Comparison of ENCODE assay signal across 8 cellular contexts in genomic region chr13:36345438-36346221, GRCh38. TPM values are rescaled to one million over a fixed set of nuclear protein-coding genes. Genes with fewer than 3 reads are reported as not detected.
DNase-seq lines count a peak whose midpoint lies in the region; ATAC-seq and TF ChIP-seq lines count a peak whose summit lies in the region.

No MANE protein-coding gene starts in this region.

- peak in 3 of 56 donors; percentile 12 to 19 (median 14) for TF ChIP-seq CTCF in dorsolateral prefrontal cortex (IDR thresholded peaks at IDR 0.05 in 54 of 56, conservative IDR thresholded peaks at IDR 0.05 in 2 of 56; ENCODE audit: low read depth in 1 of 56, partially characterized antibody in 56 of 56)

- H3K27me3 Mint-ChIP-seq in activated CD4-positive, alpha-beta T cell treated with anti-CD3 and anti-CD28 coated beads, Interleukin-2, amount 10 ng/mL, durations not matched to agents 24 days and 14 days, result peaks cover 3% of the 10 kb centered on the region

- H3K27ac Mint-ChIP-seq in activated CD4-positive, alpha-beta T cell treated with anti-CD3 and anti-CD28 coated beads, Interleukin-2, amount 10 ng/mL, durations not matched to agents 24 days and 14 days, result peak overlapping the region; percentile 92

- H3K9me3 Mint-ChIP-seq in activated CD4-positive, alpha-beta T cell treated with anti-CD3 and anti-CD28 coated beads, Interleukin-2, amount 10 ng/mL, durations not matched to agents 24 days and 14 days, result no peaks in the 10 kb centered on the region

- peaks cover 18% of the 10 kb centered on the region for H3K4me1 Mint-ChIP-seq in activated CD4-positive, alpha-beta T cell treated with anti-CD3 and anti-CD28 coated beads, Interleukin-2, amount 10 ng/mL, durations not matched to agents 24 days and 14 days

- peaks cover 4% of the 10 kb centered on the region for H3K36me3 Mint-ChIP-seq in activated CD4-positive, alpha-beta T cell treated with anti-CD3 and anti-CD28 coated beads, Interleukin-2, amount 10 ng/mL, durations not matched to agents 24 days and 14 days (ENCODE audit: low read depth)

- peak; percentile 66 for DNase-seq in MG63
- DNase-seq in activated CD4-positive, alpha-beta T cell treated with anti-CD3 and anti-CD28 coated beads, Interleukin-2, amount 10 ng/mL, durations not matched to agents 24 days and 14 days, result peak; percentile 81
- DNase-seq in dorsolateral prefrontal cortex, result peak in 9 of 10 donors; percentile 27 to 67 (median 54)
- peak; percentile 66 for DNase-seq in left lobe of liver (ENCODE audit: low spot score)
- DNase-seq in stimulated activated CD4-positive, alpha-beta T cell treated with anti-CD3 and anti-CD28 coated beads, Interleukin-15, amount 100 ng/mL, for 24 hours, result peak; percentile 45
- no peak for DNase-seq in NK-92 (lab: John Stamatoyannopoulos, UW; ENCODE audit: unreplicated experiment)

- intact Hi-C loops in activated CD4-positive, alpha-beta T cell treated with anti-CD3 and anti-CD28 coated beads, Interleukin-2, amount 10 ng/mL, durations not matched to agents 24 days and 14 days (cut with micrococcal nuclease), result loop anchor here (1.0 to 5.0 kb wide), 8 partner anchors 47 to 2002 kb away; partner anchors contain the start of genes ALG5, CCNA1, RFXAP and SUPT20H
- intact Hi-C loops in dorsolateral prefrontal cortex (cut with DNase I), result loop anchor here (1.0 to 5.0 kb wide), 4 partner anchors 25 to 652 kb away; partner anchors contain the start of gene ALG5 (in 1 of the 2)

- H3K4me3 Mint-ChIP-seq in activated CD4-positive, alpha-beta T cell treated with anti-CD3 and anti-CD28 coated beads, Interleukin-2, amount 10 ng/mL, durations not matched to agents 24 days and 14 days, result peak overlapping the region; percentile 92

- no peaks in the 10 kb centered on the region for H3K36me3 ChIP-seq in MG63

- H3K4me3 ChIP-seq in MG63, result peak overlapping the region; percentile 80
- peak overlapping the region; percentile 53 to 94 (median 82) for H3K4me3 ChIP-seq in dorsolateral prefrontal cortex

- ATAC-seq in GM18517 (IDR thresholded peaks at IDR 0.05; ENCODE audit: unreplicated experiment), result peak; percentile 2
- ATAC-seq in left lobe of liver, result peak; percentile 46
- ATAC-seq in GM21367 (IDR thresholded peaks at IDR 0.05; ENCODE audit: unreplicated experiment), result no peak

- H3K9me3 ChIP-seq in MG63, result no peaks in the 10 kb centered on the region

- H3K27me3 ChIP-seq in MG63 (no peaks in the 10 kb centered on the region), dorsolateral prefrontal cortex (no peaks in the 10 kb centered on the region)

- peak overlapping the region; percentile 90 to 100 (median 99) for H3K27ac ChIP-seq in dorsolateral prefrontal cortex

RNA-seq across cellular contexts. Expression of gene SPART, which starts 0.6 kb away (rescaled TPM):
- total RNA-seq in MG63 (2014; rRNA removed; shearing (Covaris generic); ENCODE audit: low replicate concordance), result 68.0 and 158 TPM in 2 replicates
- total RNA-seq in activated CD4-positive, alpha-beta T cell treated with anti-CD3 and anti-CD28 coated beads, Interleukin-2, amount 10 ng/mL, durations not matched to agents 24 days and 14 days, result 25.3 and 31.8 TPM in 2 replicates
- total RNA-seq in dorsolateral prefrontal cortex (100 to 1,000 TPM in 17 of 120 experiments, 10 to 100 TPM in 103; 62.9 to 138 (median 86.2) TPM), left lobe of liver (14.6 TPM)

RNA-seq across cellular contexts. Expression of gene CCDC169, which starts 48.0 kb away (rescaled TPM):
- 0.07 and 0.47 TPM in 2 replicates for total RNA-seq in MG63 (2014; rRNA removed; shearing (Covaris generic); ENCODE audit: low replicate concordance)
- total RNA-seq in activated CD4-positive, alpha-beta T cell treated with anti-CD3 and anti-CD28 coated beads, Interleukin-2, amount 10 ng/mL, durations not matched to agents 24 days and 14 days, result 0.35 and 0.50 TPM in 2 replicates
- total RNA-seq in dorsolateral prefrontal cortex, result 1 to 10 TPM in 118 of 120 experiments, under 1 TPM in 2; 0.84 to 8.8 (median 3.5) TPM
- 0.08 TPM for total RNA-seq in left lobe of liver
